Comparison of ENCODE assay signal across 1 cellular context in the genomic region with DNA sequence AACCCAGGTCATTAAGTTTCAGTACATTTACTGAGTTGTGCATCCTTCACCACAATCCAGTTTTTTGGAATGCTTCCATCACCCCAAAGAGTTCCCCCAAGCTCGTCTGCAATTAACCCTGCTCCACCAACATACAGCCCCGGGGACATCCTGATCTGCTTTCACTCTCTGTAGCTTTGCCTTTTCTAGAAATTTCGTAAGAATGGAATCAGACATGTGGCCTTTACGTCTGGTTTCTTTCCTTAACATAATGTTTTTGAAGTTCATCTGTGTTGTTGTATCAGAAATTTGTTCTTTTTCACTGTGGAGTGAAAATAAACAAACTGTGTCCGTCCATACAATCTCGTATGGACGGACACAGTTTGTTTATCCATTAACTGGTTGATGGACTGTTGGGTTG.
TF ChIP-seq lines count a peak whose summit lies in the region.

No MANE protein-coding gene starts in this region.

TF ChIP-seq in IMR-90, 13 proteins besides CTCF, POLR2A, EP300 and RAD21 (continued from another document):
- TF ChIP-seq CHD1 (IDR thresholded peaks at IDR 0.05; ENCODE audit: low read depth, low read length) = no peak
- TF ChIP-seq, protein P1, sequence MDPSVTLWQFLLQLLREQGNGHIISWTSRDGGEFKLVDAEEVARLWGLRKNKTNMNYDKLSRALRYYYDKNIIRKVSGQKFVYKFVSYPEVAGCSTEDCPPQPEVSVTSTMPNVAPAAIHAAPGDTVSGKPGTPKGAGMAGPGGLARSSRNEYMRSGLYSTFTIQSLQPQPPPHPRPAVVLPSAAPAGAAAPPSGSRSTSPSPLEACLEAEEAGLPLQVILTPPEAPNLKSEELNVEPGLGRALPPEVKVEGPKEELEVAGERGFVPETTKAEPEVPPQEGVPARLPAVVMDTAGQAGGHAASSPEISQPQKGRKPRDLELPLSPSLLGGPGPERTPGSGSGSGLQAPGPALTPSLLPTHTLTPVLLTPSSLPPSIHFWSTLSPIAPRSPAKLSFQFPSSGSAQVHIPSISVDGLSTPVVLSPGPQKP (IDR thresholded peaks at IDR 0.05; ENCODE audit: borderline replicate concordance, low read depth, low read length) = no peak
TF ChIP-seq in IMR-90: peak in this region for 0.
